ENCODE assay signal across 8 cellular contexts in genomic region chr10:17616403-17617030, GRCh38. TPM values are rescaled to one million over a fixed set of nuclear protein-coding genes. Genes with fewer than 3 reads are reported as not detected.
DNase-seq lines count a peak whose midpoint lies in the region; ATAC-seq and TF ChIP-seq lines count a peak whose summit lies in the region.

No MANE protein-coding gene starts in this region.

- H3K9me3 Mint-ChIP-seq in IgD-negative memory B cell (no peaks in the 10 kb centered on the region), WTC11 (no peaks in the 10 kb centered on the region)

- CTCF ChIA-PET in WTC11 (lab: Charles Lee) = interaction anchor here (0.6 to 3.6 kb wide), 9 partner anchors 8 to 600 kb away, joined by 3 to 15 read pairs (median 4); partner anchors contain the start of gene STAM

- POLR2A ChIA-PET in WTC11 (lab: Charles Lee) = interaction anchor here (0.6 to 2.5 kb wide), 4 partner anchors 11 to 127 kb away, joined by 3 to 20 read pairs (median 3); partner anchors contain the start of gene STAM

- no peaks in the 10 kb centered on the region for H3K36me3 Mint-ChIP-seq in IgD-negative memory B cell
- H3K36me3 Mint-ChIP-seq in WTC11 = peaks cover 8% of the 10 kb centered on the region; the same call in 1 of the 2 replicates

- H3K27me3 Mint-ChIP-seq in IgD-negative memory B cell (peaks cover 23% of the 10 kb centered on the region), WTC11 (ENCODE audit: low read depth) (no peaks in the 10 kb centered on the region)

- H3K4me1 Mint-ChIP-seq in IgD-negative memory B cell = peaks cover 5 to 8% (median 7%) of the 10 kb centered on the region in 3 donors
- peaks cover 11% of the 10 kb centered on the region for H3K4me1 Mint-ChIP-seq in WTC11

- H3K4me3 Mint-ChIP-seq in IgD-negative memory B cell = peak overlapping the region; percentile 20 to 58 (median 53)
- H3K4me3 Mint-ChIP-seq in WTC11 = peak overlapping the region; percentile 67

- no peak for TF ChIP-seq CTCF in WTC11 (IDR thresholded peaks at IDR 0.05)

- in situ Hi-C loops in G401 (cut with HindIII; ENCODE audit: low sequenced_read_pairs) = no loop called here

- ATAC-seq in GM21723 (IDR thresholded peaks at IDR 0.05; ENCODE audit: unreplicated experiment) (peak; percentile 57), WTC11 (peak; percentile 68), left lobe of liver (peak; percentile 86)

- no peak overlapping the region for H3K27ac Mint-ChIP-seq in IgD-negative memory B cell
- H3K27ac Mint-ChIP-seq in WTC11 = no peak overlapping the region

- DNase-seq in G401 (ENCODE audit: low spot score) (peak; percentile 68), WTC11 (ENCODE audit: low spot score) (peak; percentile 86), dedifferentiated amniotic fluid mesenchymal stem cell (ENCODE audit: extremely low spot score) (peak; percentile 35), left lobe of liver (ENCODE audit: low spot score) (peak; percentile 66), NCI-H2029 treated with DMSO at 0.1 percent for 48 hours (lab: John Stamatoyannopoulos, UW) (no peak)
- peak; percentile 32 for DNase-seq in stimulated activated CD4-positive, alpha-beta T cell treated with anti-CD3 and anti-CD28 coated beads, Interleukin-4, amount 100 ng/mL, for 1 hour

TF ChIP-seq in WTC11, 78 proteins besides CTCF, POLR2A, EP300 and RAD21:
- TF ChIP-seq USF2 (CRISPR knock-in tag; IDR thresholded peaks at IDR 0.05) (peak; percentile 3; the same call in 1 of the 2 replicates), TEAD1 (CRISPR knock-in tag; IDR thresholded peaks at IDR 0.05) (peak; percentile 57; the same call in 1 of the 2 replicates), TEAD4 (CRISPR knock-in tag; IDR thresholded peaks at IDR 0.05) (peak; percentile 70; the same call in 1 of the 2 replicates), E2F4 (CRISPR knock-in tag; IDR thresholded peaks at IDR 0.05; ENCODE audit: borderline replicate concordance, low read depth) (no peak), ZNF423 (CRISPR knock-in tag; IDR thresholded peaks at IDR 0.05) (no peak), IRF1 (CRISPR knock-in tag; IDR thresholded peaks at IDR 0.05) (no peak), USF1 (CRISPR knock-in tag; IDR thresholded peaks at IDR 0.05) (no peak), JUN (CRISPR knock-in tag; IDR thresholded peaks at IDR 0.05) (0 out of 2 replicates have a peak, but pooled peaks have one; percentile 20)
TF ChIP-seq in WTC11: peak in this region for 4.

RNA-seq across cellular contexts. Expression of gene HACD1, which starts 0.7 kb away (rescaled TPM):
- total RNA-seq in G401 (2014; rRNA removed; shearing (Covaris generic)) = 113 and 125 TPM in 2 replicates
- polyA plus RNA-seq in IgD-negative memory B cell = not detected
- total RNA-seq in WTC11 (2021) (18.6 to 23.2 TPM (median 21.2 TPM) in 3 replicates), left lobe of liver (2.9 TPM)

RNA-seq across cellular contexts. Expression of gene STAM, which starts 27.4 kb away (rescaled TPM):
- total RNA-seq in G401 (2014; rRNA removed; shearing (Covaris generic)) = 20.4 and 25.9 TPM in 2 replicates
- 6.5 TPM for polyA plus RNA-seq in IgD-negative memory B cell
- total RNA-seq in WTC11 (2021) (20.7 to 24.2 TPM (median 22.9 TPM) in 3 replicates), left lobe of liver (5.9 TPM)
